Comparison of ENCODE assay signal across 14 cellular contexts in genomic region chr5:78638973-78639669, GRCh38. TPM values are rescaled to one million over a fixed set of nuclear protein-coding genes. Genes with fewer than 3 reads are reported as not detected.
A peak's percentile ranks its signal among the peaks of the same experiment; 100 is the strongest.
DNase-seq lines count a peak whose midpoint lies in the region; ATAC-seq and TF ChIP-seq lines count a peak whose summit lies in the region.
"Had no signal": no experiment of that assay in that cellular context is flagged by ENCODE, and none has a peak within 500 bp of the region (broad histone marks: within the 10 kb centered on the region; RNA-seq: fewer than 3 reads in every experiment).

No MANE protein-coding gene starts in this region.

- POLR2A ChIA-PET in activated CD4-positive, alpha-beta T cell treated with anti-CD3 and anti-CD28 coated beads for 36 hours (lab: Charles Lee), result no interaction called here

- intact Hi-C loops in right cardiac atrium (cut with DNase I), result no loop called here
- intact Hi-C loops in activated CD4-positive, alpha-beta T cell treated with anti-CD3 and anti-CD28 coated beads for 36 hours (cut with DNase I, micrococcal nuclease), result no loop called here

- ATAC-seq in right cardiac atrium (no peak), HG03025 (IDR thresholded peaks at IDR 0.05; ENCODE audit: low FRiP score, unreplicated experiment) (no peak)
- no peak for ATAC-seq in activated CD4-positive, alpha-beta T cell treated with anti-CD3 and anti-CD28 coated beads for 36 hours

- H3K79me2 ChIP-seq in SU-DHL-6 (ENCODE audit: insufficient read depth, low read length) (peaks cover 97% of the 10 kb centered on the region), smooth muscle cell (ENCODE audit: low read depth) (peaks cover 95% of the 10 kb centered on the region)

- CTCF ChIA-PET in activated CD4-positive, alpha-beta T cell treated with anti-CD3 and anti-CD28 coated beads for 36 hours (lab: Charles Lee), result no interaction called here

- H3K27ac ChIP-seq in SU-DHL-6 (ENCODE audit: low read depth, low read length), result peak overlapping the region; percentile 7; the same call in 1 of the 2 replicates
- H3K27ac ChIP-seq in right cardiac atrium (ENCODE audit: low read length), result peak overlapping the region; percentile 11
- peak overlapping the region; percentile 79 for H3K27ac ChIP-seq in smooth muscle cell (ENCODE audit: low read depth)
- H3K27ac ChIP-seq: 22Rv1 had no signal

- peaks cover 20% of the 10 kb centered on the region for H3K4me1 ChIP-seq in right cardiac atrium (ENCODE audit: control insufficient read depth, insufficient read depth, low read length)
- peaks cover 22% of the 10 kb centered on the region for H3K4me1 ChIP-seq in smooth muscle cell (ENCODE audit: low read depth)

- TF ChIP-seq CTCF in SU-DHL-6 (IDR thresholded peaks at IDR 0.05; ENCODE audit: insufficient read depth, low read length, poor library complexity, severe bottlenecking) (no peak), smooth muscle cell (IDR thresholded peaks at IDR 0.05; ENCODE audit: borderline replicate concordance, insufficient read depth, poor library complexity, severe bottlenecking) (no peak)

- H3K4me1 Mint-ChIP-seq in activated CD4-positive, alpha-beta T cell treated with anti-CD3 and anti-CD28 coated beads for 36 hours, result no peaks in the 10 kb centered on the region
- H3K4me1 Mint-ChIP-seq: activated naive CD4-positive, alpha-beta T cell treated with anti-CD3 and anti-CD28 coated beads, Interleukin-2, amount 50 U/mL, for 24 hours had no signal

- no peak overlapping the region for H2AFZ ChIP-seq in SU-DHL-6 (ENCODE audit: low read depth, low read length, severe bottlenecking)
- no peak overlapping the region for H2AFZ ChIP-seq in smooth muscle cell (ENCODE audit: low read depth)

- H3K4me2 ChIP-seq in SU-DHL-6 (ENCODE audit: low read depth, low read length, poor library complexity, severe bottlenecking), result no peak overlapping the region
- peak overlapping the region; percentile 32 for H3K4me2 ChIP-seq in smooth muscle cell

- H3K36me3 ChIP-seq in SU-DHL-6 (ENCODE audit: low read length), result peaks cover 22% of the 10 kb centered on the region; the same call in 1 of the 2 replicates
- H3K36me3 ChIP-seq in smooth muscle cell (ENCODE audit: low read depth), result no peaks in the 10 kb centered on the region
- H3K36me3 ChIP-seq: ovary had no signal

- no peaks in the 10 kb centered on the region; the same call in 1 of the 2 replicates for H4K20me1 ChIP-seq in SU-DHL-6 (ENCODE audit: low read depth, low read length)
- peaks cover 58% of the 10 kb centered on the region for H4K20me1 ChIP-seq in smooth muscle cell (ENCODE audit: low read depth)

- no peaks in the 10 kb centered on the region for H3K9me3 Mint-ChIP-seq in activated CD4-positive, alpha-beta T cell treated with anti-CD3 and anti-CD28 coated beads for 36 hours (ENCODE audit: low read depth)
- H3K9me3 Mint-ChIP-seq: activated naive CD4-positive, alpha-beta T cell treated with anti-CD3 and anti-CD28 coated beads, Interleukin-2, amount 50 U/mL, for 24 hours; dendritic cell treated with granulocyte-macrophage colony-stimulating factor and Interleukin-4, amounts not matched to agents 40 ng/mL and 50 ng/mL, for 4 days had no signal

- no peak overlapping the region for H3K4me3 ChIP-seq in SU-DHL-6 (ENCODE audit: insufficient read depth, low read length, poor library complexity, severe bottlenecking)
- no peak overlapping the region for H3K4me3 ChIP-seq in right cardiac atrium (ENCODE audit: low read length)
- H3K4me3 ChIP-seq in smooth muscle cell, result no peak overlapping the region
- H3K4me3 ChIP-seq: ovary had no signal

- H3K27ac Mint-ChIP-seq in activated CD4-positive, alpha-beta T cell treated with anti-CD3 and anti-CD28 coated beads for 36 hours, result no peak overlapping the region
- H3K27ac Mint-ChIP-seq: activated naive CD4-positive, alpha-beta T cell treated with anti-CD3 and anti-CD28 coated beads, Interleukin-2, amount 50 U/mL, for 24 hours; dendritic cell treated with granulocyte-macrophage colony-stimulating factor and Interleukin-4, amounts not matched to agents 40 ng/mL and 50 ng/mL, for 4 days had no signal

- no peaks in the 10 kb centered on the region for H3K9me3 ChIP-seq in SU-DHL-6 (ENCODE audit: insufficient read depth, low read length)
- no peaks in the 10 kb centered on the region for H3K9me3 ChIP-seq in right cardiac atrium (ENCODE audit: control insufficient read depth, low read length)
- H3K9me3 ChIP-seq in smooth muscle cell (replicated peaks; ENCODE audit: low read depth), result no peaks in the 10 kb centered on the region
- H3K9me3 ChIP-seq: ovary had no signal

- H3K27me3 Mint-ChIP-seq in activated CD4-positive, alpha-beta T cell treated with anti-CD3 and anti-CD28 coated beads for 36 hours, result peaks cover 17% of the 10 kb centered on the region

- no peak overlapping the region for H3K4me3 Mint-ChIP-seq in activated CD4-positive, alpha-beta T cell treated with anti-CD3 and anti-CD28 coated beads for 36 hours
- H3K4me3 Mint-ChIP-seq: activated naive CD4-positive, alpha-beta T cell treated with anti-CD3 and anti-CD28 coated beads, Interleukin-2, amount 50 U/mL, for 24 hours; dendritic cell treated with granulocyte-macrophage colony-stimulating factor and Interleukin-4, amounts not matched to agents 40 ng/mL and 50 ng/mL, for 4 days had no signal

- 0 out of 2 replicates have a peak, but pooled peaks cover 4% of the 10 kb centered on the region for H3F3A ChIP-seq in SU-DHL-6 (ENCODE audit: insufficient read depth)
- H3F3A ChIP-seq in smooth muscle cell (ENCODE audit: low read depth), result no peaks in the 10 kb centered on the region

- no peak overlapping the region for H3K9ac ChIP-seq in SU-DHL-6 (ENCODE audit: low read length)
- H3K9ac ChIP-seq in smooth muscle cell (ENCODE audit: low read depth), result peak overlapping the region; percentile 19

- 67% methylated on average over 4 of the region's 4 CpGs for WGBS in right cardiac atrium
- 64% methylated on average over 4 of the region's 4 CpGs for WGBS in smooth muscle cell (ENCODE audit: low lambda C conversion rate)

- H3K9me2 ChIP-seq in SU-DHL-6 (replicated peaks; ENCODE audit: insufficient read depth, low read length), result no peaks in the 10 kb centered on the region

- H3K27me3 ChIP-seq in SU-DHL-6 (ENCODE audit: low read length) (no peaks in the 10 kb centered on the region), right cardiac atrium (ENCODE audit: control insufficient read depth, insufficient read depth) (no peaks in the 10 kb centered on the region), smooth muscle cell (ENCODE audit: low read depth) (no peaks in the 10 kb centered on the region)
- H3K27me3 ChIP-seq: ovary had no signal

- no peaks in the 10 kb centered on the region for H3K36me3 Mint-ChIP-seq in activated CD4-positive, alpha-beta T cell treated with anti-CD3 and anti-CD28 coated beads for 36 hours (ENCODE audit: low read depth)

- DNase-seq in DMS53 (lab: John Stamatoyannopoulos, UW) (peak; percentile 52), DMS53 treated with DMSO at 0.1 percent for 48 hours (lab: John Stamatoyannopoulos, UW; ENCODE audit: unreplicated experiment) (no peak), right cardiac atrium (no peak), smooth muscle cell (lab: John Stamatoyannopoulos, UW; ENCODE audit: unreplicated experiment) (no peak), hippocampal formation (lab: John Stamatoyannopoulos, UW) (no peak)
- DNase-seq in activated CD4-positive, alpha-beta T cell treated with anti-CD3 and anti-CD28 coated beads for 36 hours, result no peak
- DNase-seq: H7, NCI-H1930 had no signal

RNA-seq across cellular contexts. Expression of gene LHFPL2, which starts 9.5 kb away (rescaled TPM):
- total RNA-seq in right cardiac atrium, result 10 to 100 TPM in 3 of 4 donors, 1 to 10 TPM in 1; 9.7 to 21.4 (median 10.9) TPM
- 5.6 TPM for polyA plus RNA-seq in right cardiac atrium
- 18.6 and 18.8 TPM in 2 replicates for total RNA-seq in smooth muscle cell
- polyA plus RNA-seq in smooth muscle cell, result 10.5 and 13.4 TPM in 2 replicates
- under 1 TPM; 0.14 to 0.21 TPM for total RNA-seq in activated CD4-positive, alpha-beta T cell treated with anti-CD3 and anti-CD28 coated beads for 36 hours

Comparison
In these comparisons a context has a peak if more than half of its experiments do, and no peak if none do; other contexts are left out.
1. H3K27ac ChIP-seq: peak in every context shown above with its lines; median percentile 79 in smooth muscle cell; 11 in right cardiac atrium; 7 in SU-DHL-6.
2. RNA of gene LHFPL2, which starts 9.5 kb away (total RNA-seq): 18.6 to 18.8 TPM in smooth muscle cell and 9.7 to 21.4 TPM in right cardiac atrium; 0.14 to 0.21 TPM in activated CD4-positive, alpha-beta T cell treated with anti-CD3 and anti-CD28 coated beads for 36 hours; every median in the first group is over 4 times any median in the second.